8 cellular contexts compared by ENCODE assay signal in genomic region chr11:12464303-12464702, GRCh38.
"Had no signal": no experiment of that assay in that cellular context is flagged by ENCODE, and none has a peak within 500 bp of the region (broad histone marks: within the 10 kb centered on the region; RNA-seq: fewer than 3 reads in every experiment).

No MANE protein-coding gene starts in this region.

- DNase-seq: GDM1, GF-D8 had no signal

- H3K4me3 ChIP-seq: GM12878 had no signal

- FAIRE-seq: G401.6, GM12878, GM12891, GM12892, GM18507, GM19239 had no signal

- ATAC-seq: GM12878 had no signal
